Comparison of ENCODE assay signal across 15 cellular contexts in the genomic region with DNA sequence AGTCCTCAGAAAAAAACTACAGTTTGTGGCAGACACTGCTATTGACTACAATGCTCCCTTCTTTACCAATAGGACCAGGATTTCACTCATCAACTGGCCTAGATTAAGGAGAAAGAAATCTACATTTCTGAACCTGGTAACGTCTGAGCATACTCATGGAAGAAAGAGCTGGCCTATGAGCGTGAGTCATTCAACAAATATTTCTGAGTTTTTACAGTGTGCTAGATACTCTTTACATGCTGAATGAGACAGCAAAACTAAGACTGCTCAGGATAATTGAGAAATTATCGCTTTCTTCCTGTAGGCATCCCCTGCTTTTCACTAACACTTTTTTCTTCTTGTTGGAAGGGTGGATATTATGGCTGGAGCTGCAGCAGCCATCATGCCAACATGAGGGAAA.
DNase-seq lines count a peak whose midpoint lies in the region; ATAC-seq lines count a peak whose summit lies in the region.
"Had no signal": no experiment of that assay in that cellular context is flagged by ENCODE, and none has a peak within 500 bp of the region (broad histone marks: within the 10 kb centered on the region; RNA-seq: fewer than 3 reads in every experiment).

No MANE protein-coding gene starts in this region.

- no peaks in the 10 kb centered on the region for H3K9me3 ChIP-seq in mesodermal cell (ENCODE audit: control insufficient read depth, low read length)
- H3K9me3 ChIP-seq: uterus had no signal

- H3K27ac ChIP-seq in mesodermal cell (ENCODE audit: low read depth, low read length, severe bottlenecking): peak overlapping the region; percentile 68
- H3K27ac ChIP-seq: left ventricle myocardium inferior, uterus had no signal

- in situ Hi-C loops in Caki2 (cut with HindIII; ENCODE audit: low pct_unique_long_range_greater_than_20kb, low sequenced_read_pairs): loop anchor here (25.0 kb wide), 1 partner anchor 185 kb away; no protein-coding TSS in a partner anchor

- WGBS in mesodermal cell (ENCODE audit: insufficient coverage in 2 of 2), 2 experiments: 78% methylated on average over 2 of the region's 3 CpGs; no CpG with 5 or more reads in 1 of the 2 experiments

- no peaks in the 10 kb centered on the region for H3K36me3 ChIP-seq in mesodermal cell (ENCODE audit: control insufficient read depth, insufficient read depth, low read length)
- H3K36me3 ChIP-seq: left ventricle myocardium inferior, uterus had no signal

- H3K4me1 ChIP-seq in mesodermal cell (ENCODE audit: control insufficient read depth, insufficient read depth, low read length, poor library complexity, severe bottlenecking): no peaks in the 10 kb centered on the region
- H3K4me1 ChIP-seq: left ventricle myocardium inferior, uterus had no signal

- H3K4me3 ChIP-seq in mesodermal cell (ENCODE audit: extremely low read depth, insufficient read depth, low read length, poor library complexity, severe bottlenecking): no peak overlapping the region
- H3K4me3 ChIP-seq: left ventricle myocardium inferior, uterus had no signal

- peak; percentile 79 for DNase-seq in Caki2 (ENCODE audit: low read depth)
- DNase-seq in M059J (ENCODE audit: low read depth): peak; percentile 89
- peak; percentile 32 for DNase-seq in dedifferentiated amniotic fluid mesenchymal stem cell (ENCODE audit: extremely low spot score)
- no peak for DNase-seq in activated CD4-positive, CD25-positive, alpha-beta regulatory T cell (lab: John Stamatoyannopoulos, UW)
- no peak for DNase-seq in NCI-H2227 (lab: John Stamatoyannopoulos, UW; ENCODE audit: unreplicated experiment)
- no peak for DNase-seq in NCI-H1417 (lab: John Stamatoyannopoulos, UW)
- DNase-seq: caudate nucleus; CD8-positive, alpha-beta memory T cell; H9; left ventricle myocardium inferior; MM.1S; NCI-H524; uterus had no signal

- ATAC-seq in GM21737 (IDR thresholded peaks at IDR 0.05; ENCODE audit: unreplicated experiment): no peak

Comparison
In these comparisons a context has a peak if more than half of its experiments do, and no peak if none do; other contexts are left out.
1. DNase-seq: peak in Caki2 (single experiment), M059J (single experiment) and dedifferentiated amniotic fluid mesenchymal stem cell (single experiment); none in activated CD4-positive, CD25-positive, alpha-beta regulatory T cell (0 of 4), NCI-H2227 (single experiment) and NCI-H1417 (0 of 3).